In the genomic region with DNA sequence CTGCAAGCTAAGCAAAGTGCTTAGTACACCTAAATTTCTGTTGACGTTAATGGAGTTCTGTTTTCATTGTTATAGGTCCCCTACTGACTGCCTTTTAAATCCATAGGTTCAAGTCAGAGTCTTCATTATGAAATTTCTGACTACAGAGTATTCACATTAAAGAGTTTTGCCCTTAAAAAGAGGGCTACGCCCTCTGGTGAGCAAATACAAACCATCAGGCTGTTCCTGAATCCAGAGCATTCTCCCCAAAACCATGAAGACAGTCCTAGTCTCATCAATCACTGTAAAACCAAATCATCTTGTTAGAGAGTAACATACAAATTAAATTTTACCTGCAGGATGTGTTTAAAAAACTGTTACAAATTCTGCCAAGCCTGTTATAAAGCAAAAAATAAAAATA, we compare ENCODE assay signal across 1 cellular context.
TF ChIP-seq lines count a peak whose summit lies in the region.

No MANE protein-coding gene starts in this region.

TF ChIP-seq in WTC11, 78 proteins besides CTCF, POLR2A, EP300 and RAD21 (continued from another document):
- TF ChIP-seq, protein P1, sequence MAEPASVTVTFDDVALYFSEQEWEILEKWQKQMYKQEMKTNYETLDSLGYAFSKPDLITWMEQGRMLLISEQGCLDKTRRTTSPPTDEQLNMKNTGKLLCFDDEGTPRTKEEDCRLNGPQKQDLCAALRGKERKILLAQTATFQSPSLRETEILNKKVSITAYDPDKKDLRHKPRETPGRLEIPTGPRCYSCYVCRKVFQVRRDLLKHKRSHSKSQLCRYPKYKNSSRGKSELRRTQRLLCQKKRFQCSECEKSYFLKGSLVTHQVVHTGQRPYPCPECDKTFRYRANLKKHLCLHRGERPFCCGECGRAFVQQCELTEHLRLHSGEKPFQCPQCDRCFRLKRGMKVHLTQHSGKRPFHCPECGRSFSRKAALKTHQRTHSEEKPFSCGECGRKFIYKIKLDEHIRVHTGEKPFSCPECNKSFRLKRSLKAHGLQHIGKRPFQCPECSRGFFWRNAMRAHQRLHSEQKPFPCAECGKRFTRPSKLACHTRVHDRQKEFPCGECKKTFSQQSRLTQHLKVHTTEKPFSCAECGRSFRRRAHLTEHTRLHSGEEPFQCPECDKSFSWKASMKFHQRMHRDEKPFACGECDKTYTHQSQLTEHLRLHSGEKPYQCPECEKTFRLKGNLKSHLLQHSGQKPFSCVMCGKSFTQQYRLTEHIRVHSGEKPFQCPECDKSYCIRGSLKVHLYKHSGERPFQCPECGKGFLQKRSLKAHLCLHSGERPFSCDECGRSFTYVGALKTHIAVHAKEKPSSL (CRISPR knock-in tag; conservative IDR thresholded peaks at IDR 0.05): no peak
- TF ChIP-seq, protein P2, sequence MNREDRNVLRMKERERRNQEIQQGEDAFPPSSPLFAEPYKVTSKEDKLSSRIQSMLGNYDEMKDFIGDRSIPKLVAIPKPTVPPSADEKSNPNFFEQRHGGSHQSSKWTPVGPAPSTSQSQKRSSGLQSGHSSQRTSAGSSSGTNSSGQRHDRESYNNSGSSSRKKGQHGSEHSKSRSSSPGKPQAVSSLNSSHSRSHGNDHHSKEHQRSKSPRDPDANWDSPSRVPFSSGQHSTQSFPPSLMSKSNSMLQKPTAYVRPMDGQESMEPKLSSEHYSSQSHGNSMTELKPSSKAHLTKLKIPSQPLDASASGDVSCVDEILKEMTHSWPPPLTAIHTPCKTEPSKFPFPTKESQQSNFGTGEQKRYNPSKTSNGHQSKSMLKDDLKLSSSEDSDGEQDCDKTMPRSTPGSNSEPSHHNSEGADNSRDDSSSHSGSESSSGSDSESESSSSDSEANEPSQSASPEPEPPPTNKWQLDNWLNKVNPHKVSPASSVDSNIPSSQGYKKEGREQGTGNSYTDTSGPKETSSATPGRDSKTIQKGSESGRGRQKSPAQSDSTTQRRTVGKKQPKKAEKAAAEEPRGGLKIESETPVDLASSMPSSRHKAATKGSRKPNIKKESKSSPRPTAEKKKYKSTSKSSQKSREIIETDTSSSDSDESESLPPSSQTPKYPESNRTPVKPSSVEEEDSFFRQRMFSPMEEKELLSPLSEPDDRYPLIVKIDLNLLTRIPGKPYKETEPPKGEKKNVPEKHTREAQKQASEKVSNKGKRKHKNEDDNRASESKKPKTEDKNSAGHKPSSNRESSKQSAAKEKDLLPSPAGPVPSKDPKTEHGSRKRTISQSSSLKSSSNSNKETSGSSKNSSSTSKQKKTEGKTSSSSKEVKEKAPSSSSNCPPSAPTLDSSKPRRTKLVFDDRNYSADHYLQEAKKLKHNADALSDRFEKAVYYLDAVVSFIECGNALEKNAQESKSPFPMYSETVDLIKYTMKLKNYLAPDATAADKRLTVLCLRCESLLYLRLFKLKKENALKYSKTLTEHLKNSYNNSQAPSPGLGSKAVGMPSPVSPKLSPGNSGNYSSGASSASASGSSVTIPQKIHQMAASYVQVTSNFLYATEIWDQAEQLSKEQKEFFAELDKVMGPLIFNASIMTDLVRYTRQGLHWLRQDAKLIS (CRISPR knock-in tag; IDR thresholded peaks at IDR 0.05; ENCODE audit: borderline replicate concordance): no peak
- TF ChIP-seq, protein P3, sequence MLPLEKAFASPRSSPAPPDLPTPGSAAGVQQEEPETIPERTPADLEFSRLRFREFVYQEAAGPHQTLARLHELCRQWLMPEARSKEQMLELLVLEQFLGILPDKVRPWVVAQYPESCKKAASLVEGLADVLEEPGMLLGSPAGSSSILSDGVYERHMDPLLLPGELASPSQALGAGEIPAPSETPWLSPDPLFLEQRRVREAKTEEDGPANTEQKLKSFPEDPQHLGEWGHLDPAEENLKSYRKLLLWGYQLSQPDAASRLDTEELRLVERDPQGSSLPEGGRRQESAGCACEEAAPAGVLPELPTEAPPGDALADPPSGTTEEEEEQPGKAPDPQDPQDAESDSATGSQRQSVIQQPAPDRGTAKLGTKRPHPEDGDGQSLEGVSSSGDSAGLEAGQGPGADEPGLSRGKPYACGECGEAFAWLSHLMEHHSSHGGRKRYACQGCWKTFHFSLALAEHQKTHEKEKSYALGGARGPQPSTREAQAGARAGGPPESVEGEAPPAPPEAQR (CRISPR knock-in tag; IDR thresholded peaks at IDR 0.05): no peak
- no peak for TF ChIP-seq NFYB (CRISPR knock-in tag; conservative IDR thresholded peaks at IDR 0.05; ENCODE audit: low read depth)
- TF ChIP-seq NR2C2 (CRISPR knock-in tag; IDR thresholded peaks at IDR 0.05): no peak
- TF ChIP-seq ELF4 (CRISPR knock-in tag; IDR thresholded peaks at IDR 0.05; ENCODE audit: low read depth): no peak
